ENCODE assay signal across 34 cellular contexts in the genomic region with DNA sequence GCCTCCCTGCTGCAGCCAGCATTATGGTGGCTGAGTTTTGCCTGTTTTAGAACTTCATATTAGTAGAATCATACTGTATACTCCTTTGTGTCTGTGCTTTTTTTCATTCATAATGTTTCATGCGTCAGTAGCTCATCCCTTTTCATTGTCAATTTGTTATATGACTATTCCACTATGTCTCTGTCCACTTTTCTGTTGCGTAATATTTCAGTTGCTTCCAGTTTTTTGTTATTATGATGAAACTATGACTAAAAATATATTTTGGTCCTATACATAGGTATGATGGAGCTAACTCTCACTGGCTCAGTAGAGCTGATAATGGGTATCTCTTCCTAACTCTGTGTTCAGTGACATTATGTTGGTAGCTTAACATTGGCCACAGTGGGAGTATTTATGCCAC. TPM values are rescaled to one million over a fixed set of nuclear protein-coding genes. Genes with fewer than 3 reads are reported as not detected.
"Had no signal": no experiment of that assay in that cellular context is flagged by ENCODE, and none has a peak within 500 bp of the region (broad histone marks: within the 10 kb centered on the region; RNA-seq: fewer than 3 reads in every experiment).

No MANE protein-coding gene starts in this region.

- H2AFZ ChIP-seq: hepatocyte, parathyroid adenoma had no signal

- H3K36me3 ChIP-seq: gastroesophageal sphincter, heart left ventricle, prostate gland, right atrium auricular region, sigmoid colon, stomach, thyroid gland, vagina had no signal

- H3K9me3 Mint-ChIP-seq: natural killer cell treated with Interleukin-12 subunit alpha and Interleukin-12 subunit beta and Interleukin-15 and Interleukin-18, amount 100 ng/mL, for 72 hours; stimulated activated effector memory CD8-positive, alpha-beta T cell treated with anti-CD3 and anti-CD28 coated beads, Interleukin-12 subunit alpha, Interleukin-12 subunit beta, amount 100 ng/mL, for 72 hours had no signal

- H3K36me3 Mint-ChIP-seq: memory B cell; stimulated activated effector memory CD8-positive, alpha-beta T cell treated with anti-CD3 and anti-CD28 coated beads, Interleukin-12 subunit alpha, Interleukin-12 subunit beta, amount 100 ng/mL, for 72 hours had no signal

- H3K4me1 Mint-ChIP-seq: endodermal cell; memory B cell; naive B cell; neural crest cell; stimulated activated effector memory CD8-positive, alpha-beta T cell treated with anti-CD3 and anti-CD28 coated beads, Interleukin-12 subunit alpha, Interleukin-12 subunit beta, amount 100 ng/mL, for 72 hours had no signal

- H3K4me3 ChIP-seq: gastroesophageal sphincter, heart left ventricle, hepatocyte, lung, mucosa of descending colon, prostate gland, right atrium auricular region, sigmoid colon, stomach, thyroid gland, vagina had no signal

- H3K79me2 ChIP-seq: hepatocyte, parathyroid adenoma had no signal

- H3K9me3 ChIP-seq: mucosa of descending colon, prostate gland, right atrium auricular region, sigmoid colon, thyroid gland, vagina had no signal

- H3K4me3 Mint-ChIP-seq: dendritic cell treated with granulocyte-macrophage colony-stimulating factor and Interleukin-4, amounts not matched to agents 40 ng/mL and 50 ng/mL, for 4 days; endodermal cell; memory B cell; naive B cell; natural killer cell treated with Interleukin-12 subunit alpha and Interleukin-12 subunit beta and Interleukin-15 and Interleukin-18, amount 100 ng/mL, for 72 hours; neural crest cell; stimulated activated effector memory CD8-positive, alpha-beta T cell treated with anti-CD3 and anti-CD28 coated beads, Interleukin-12 subunit alpha, Interleukin-12 subunit beta, amount 100 ng/mL, for 72 hours had no signal

- H3K4me1 ChIP-seq: gastroesophageal sphincter, heart left ventricle, parathyroid adenoma, prostate gland, right atrium auricular region, sigmoid colon, stomach, thyroid gland, vagina had no signal

- H3K27ac ChIP-seq: epithelial cell of prostate, gastroesophageal sphincter, heart left ventricle, hepatocyte, parathyroid adenoma, prostate gland, right atrium auricular region, sigmoid colon, stomach, thyroid gland, vagina had no signal

- FAIRE-seq: kidney had no signal

- H3K9ac ChIP-seq: parathyroid adenoma had no signal

- H3K27ac Mint-ChIP-seq: dendritic cell treated with granulocyte-macrophage colony-stimulating factor and Interleukin-4, amounts not matched to agents 40 ng/mL and 50 ng/mL, for 4 days; endodermal cell; memory B cell; naive B cell; natural killer cell treated with Interleukin-12 subunit alpha and Interleukin-12 subunit beta and Interleukin-15 and Interleukin-18, amount 100 ng/mL, for 72 hours; stimulated activated effector memory CD8-positive, alpha-beta T cell treated with anti-CD3 and anti-CD28 coated beads, Interleukin-12 subunit alpha, Interleukin-12 subunit beta, amount 100 ng/mL, for 72 hours had no signal

- H3K4me2 ChIP-seq: hepatocyte had no signal

- DNase-seq: effector CD8-positive, alpha-beta T cell; endodermal cell; foreskin fibroblast; heart left ventricle; kidney; mucosa of descending colon; naive B cell; sigmoid colon; stimulated activated CD4-positive, alpha-beta T cell treated with anti-CD3 and anti-CD28 coated beads, Interleukin-2, amount 100 ng/mL, for 24 hours; stimulated activated CD4-positive, alpha-beta T cell treated with anti-CD3 and anti-CD28 coated beads, Interleukin-4, amount 100 ng/mL, for 24 hours; stimulated activated naive CD4-positive, alpha-beta T cell treated with Interleukin-2 at 50 U/mL for 16 hours; stomach; thyroid gland; trophoblast cell had no signal

- H3K27me3 ChIP-seq: gastroesophageal sphincter, heart left ventricle, hepatocyte, right atrium auricular region, sigmoid colon, stomach, thyroid gland, vagina had no signal

RNA-seq across cellular contexts. Expression of a gene that starts 48.3 kb away (rescaled TPM):
- total RNA-seq: esophagus mucosa; gastroesophageal sphincter; heart left ventricle; hepatocyte; kidney; left lobe of liver; liver; lung; mucosa of descending colon; natural killer cell treated with Interleukin-12 subunit alpha and Interleukin-12 subunit beta and Interleukin-15 and Interleukin-18, amount 100 ng/mL, for 72 hours; neural crest cell; osteoblast; prostate gland; right atrium auricular region; sigmoid colon; skeletal muscle tissue; stomach; subcutaneous adipose tissue; thyroid gland; ureter; vagina had no signal
- polyA plus RNA-seq: heart left ventricle, hepatocyte, liver, lung, sigmoid colon, stomach had no signal
